8 cellular contexts compared by ENCODE assay signal in genomic region chr11:133835258-133836075, GRCh38.
DNase-seq lines count a peak whose midpoint lies in the region; ATAC-seq and TF ChIP-seq lines count a peak whose summit lies in the region.

No MANE protein-coding gene starts in this region.

- DNase-seq in SIG-M5 treated with dmso at 0.1 percent for 504 hours (lab: John Stamatoyannopoulos, UW; ENCODE audit: unreplicated experiment) (peak; percentile 14), SIG-M5 (lab: John Stamatoyannopoulos, UW) (no peak), NCI-H526 (lab: John Stamatoyannopoulos, UW) (peak; percentile 83 to 96), astrocyte of the cerebellum (ENCODE audit: low read depth) (peak; percentile 49), inferior parietal cortex (ENCODE audit: extremely low spot score) (peak; percentile 71)
- peak; percentile 67 for DNase-seq in stimulated activated CD8-positive, alpha-beta memory T cell treated with anti-CD3 and anti-CD28 coated beads, Interleukin-4, amount 100 ng/mL, for 48 hours

- TF ChIP-seq CTCF in astrocyte of the cerebellum (IDR thresholded peaks at IDR 0.05; ENCODE audit: low read depth, low read length, missing control alignments): peak; percentile 66

- no peak overlapping the region for H3K4me3 ChIP-seq in astrocyte of the cerebellum (ENCODE audit: low read depth, low read length)

- ATAC-seq in GM19397 (IDR thresholded peaks at IDR 0.05; ENCODE audit: unreplicated experiment): peak; percentile 59
- ATAC-seq in HG03378 (IDR thresholded peaks at IDR 0.05; ENCODE audit: unreplicated experiment): peak; percentile 94

- in situ Hi-C loops in astrocyte of the cerebellum (cut with HindIII; ENCODE audit: low sequenced_read_pairs): no loop called here
